Comparison of ENCODE assay signal across 8 cellular contexts in the genomic region with DNA sequence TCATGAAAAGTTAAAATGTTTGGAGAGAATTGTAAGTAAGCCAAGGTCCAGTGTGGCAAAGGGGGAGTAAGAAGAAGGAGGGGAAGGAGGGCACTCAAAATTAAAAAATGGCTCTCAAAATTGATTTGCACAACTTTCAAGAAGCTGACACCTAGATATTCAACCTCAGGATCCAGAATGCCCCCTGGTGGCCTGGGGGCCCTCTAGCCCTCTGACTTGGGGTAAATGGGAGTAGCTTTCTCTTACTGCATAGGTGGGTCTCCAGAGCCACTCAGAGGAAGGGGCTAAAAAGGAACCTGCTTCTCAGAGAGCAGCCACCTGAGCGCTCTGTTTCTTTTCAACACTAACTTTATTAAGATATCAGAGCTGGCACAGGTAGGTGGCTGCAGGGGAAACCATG.
DNase-seq lines count a peak whose midpoint lies in the region; ATAC-seq and TF ChIP-seq lines count a peak whose summit lies in the region.
"Had no signal": no experiment of that assay in that cellular context is flagged by ENCODE, and none has a peak within 500 bp of the region (broad histone marks: within the 10 kb centered on the region; RNA-seq: fewer than 3 reads in every experiment).

No MANE protein-coding gene starts in this region.

- POLR2A ChIA-PET in HEK293 (lab: Yijun Ruan, JAX) (no interaction called here), OCI-LY7 (lab: Charles Lee) (interaction anchor here (0.6 to 0.8 kb wide), 2 partner anchors 35 to 521 kb away, joined by 3 read pairs; no protein-coding TSS in a partner anchor)

- H3K27ac ChIP-seq in DOHH2 (ENCODE audit: low read depth, low read length) (no peak overlapping the region), HEK293 (ENCODE audit: extremely low read depth, low read depth, low read length) (no peak overlapping the region), OCI-LY7 (ENCODE audit: low read depth, low read length, poor library complexity, severe bottlenecking) (no peak overlapping the region)

- no peaks in the 10 kb centered on the region for H3K27me3 ChIP-seq in DOHH2 (ENCODE audit: control insufficient read depth, low read length)

- H3K4me3 ChIP-seq in DOHH2 (ENCODE audit: low read length), result no peak overlapping the region
- no peak overlapping the region for H3K4me3 ChIP-seq in HEK293 (ENCODE audit: low read depth, low read length)
- H3K4me3 ChIP-seq in OCI-LY7 (ENCODE audit: low read depth, low read length, poor library complexity, severe bottlenecking), result no peak overlapping the region

- H3K4me2 ChIP-seq in DOHH2 (ENCODE audit: low read length) (no peak overlapping the region), OCI-LY7 (ENCODE audit: low read length) (no peak overlapping the region)

- H3K4me1 ChIP-seq in DOHH2 (ENCODE audit: control insufficient read depth, low read length) (peaks cover 3% of the 10 kb centered on the region; the same call in 1 of the 2 replicates), HEK293 (ENCODE audit: control insufficient read depth, insufficient read depth, low read length) (no peaks in the 10 kb centered on the region), OCI-LY7 (ENCODE audit: insufficient read depth, low read length, poor library complexity, severe bottlenecking) (no peaks in the 10 kb centered on the region)

- no peaks in the 10 kb centered on the region for H3K79me2 ChIP-seq in DOHH2 (ENCODE audit: control insufficient read depth, low read length)
- no peaks in the 10 kb centered on the region for H3K79me2 ChIP-seq in OCI-LY7 (ENCODE audit: insufficient read depth, low read depth, low read length)

- H4K20me1 ChIP-seq in DOHH2 (ENCODE audit: control insufficient read depth, insufficient read depth, low read depth, low read length), result no peaks in the 10 kb centered on the region
- H4K20me1 ChIP-seq in OCI-LY7 (ENCODE audit: insufficient read depth, low read length), result no peaks in the 10 kb centered on the region

- H3K9me2 ChIP-seq in DOHH2 (replicated peaks; ENCODE audit: control insufficient read depth, low read length) (no peaks in the 10 kb centered on the region), OCI-LY7 (ENCODE audit: insufficient read depth, low read length) (no peaks in the 10 kb centered on the region)

- H3K9me3 ChIP-seq in DOHH2 (ENCODE audit: control insufficient read depth, insufficient read depth, low read length) (no peaks in the 10 kb centered on the region), HEK293 (ENCODE audit: control insufficient read depth, insufficient read depth, low read depth, low read length) (no peaks in the 10 kb centered on the region), OCI-LY7 (ENCODE audit: low read length) (no peaks in the 10 kb centered on the region)

- no TSS peak for BruUV-seq in OCI-LY7 (replicated peaks; lab: Mats Ljungman, UMichigan)

- ATAC-seq in GM21447 (IDR thresholded peaks at IDR 0.05; ENCODE audit: unreplicated experiment) (no peak), GM19324 (IDR thresholded peaks at IDR 0.05; ENCODE audit: low FRiP score, unreplicated experiment) (no peak)
- ATAC-seq: natural killer cell treated with Interleukin-12 subunit alpha and Interleukin-12 subunit beta and Interleukin-15 and Interleukin-18, amount 100 ng/mL, for 72 hours had no signal

- no peaks in the 10 kb centered on the region for H3F3A ChIP-seq in DOHH2 (ENCODE audit: control insufficient read depth, insufficient read depth)

- CTCF ChIA-PET in HEK293 (lab: Yijun Ruan, JAX), result interaction anchor here (0.6 to 1.3 kb wide), 5 partner anchors 41 to 719 kb away, joined by 3 to 9 read pairs (median 4); no protein-coding TSS in a partner anchor
- CTCF ChIA-PET in OCI-LY7 (lab: Charles Lee; ENCODE audit: unreplicated experiment), result no interaction called here

- no peak overlapping the region for H2AFZ ChIP-seq in OCI-LY7 (ENCODE audit: low read length)

- TF ChIP-seq CTCF in DOHH2 (IDR thresholded peaks at IDR 0.05; ENCODE audit: low read depth, low read length, poor library complexity, severe bottlenecking) (peak; percentile 49), HEK293 (tag by site-specific recombination; IDR thresholded peaks at IDR 0.05) (0 out of 2 replicates have a peak, but pooled peaks have one; percentile 33), OCI-LY7 (conservative IDR thresholded peaks at IDR 0.05; ENCODE audit: low read length) (peak; percentile 72)

- H3K36me3 ChIP-seq in DOHH2 (ENCODE audit: control insufficient read depth, low read length) (no peaks in the 10 kb centered on the region), HEK293 (ENCODE audit: control insufficient read depth in 2 of 2, insufficient read depth in 1 of 2, low read length in 2 of 2) (no peaks in the 10 kb centered on the region), OCI-LY7 (ENCODE audit: insufficient read depth, low read length) (no peaks in the 10 kb centered on the region)

- peak; percentile 20 for DNase-seq in OCI-LY7 (ENCODE audit: low spot score)
- peak; percentile 22 for DNase-seq in iPS DF 4.7 (ENCODE audit: extremely low read depth, low spot score)
- no peak for DNase-seq in mucosa of gallbladder (ENCODE audit: low spot score)

- intact Hi-C loops in OCI-LY7 (cut with micrococcal nuclease; ENCODE audit: unreplicated experiment), result no loop called here

TF ChIP-seq in HEK293, 187 proteins besides CTCF, POLR2A, EP300 and RAD21:
- no peak for TF ChIP-seq YY2 (tag by site-specific recombination; IDR thresholded peaks at IDR 0.05)
- TF ChIP-seq ZFP37 (tag by site-specific recombination; IDR thresholded peaks at IDR 0.05), result no peak
- TF ChIP-seq, protein P1, sequence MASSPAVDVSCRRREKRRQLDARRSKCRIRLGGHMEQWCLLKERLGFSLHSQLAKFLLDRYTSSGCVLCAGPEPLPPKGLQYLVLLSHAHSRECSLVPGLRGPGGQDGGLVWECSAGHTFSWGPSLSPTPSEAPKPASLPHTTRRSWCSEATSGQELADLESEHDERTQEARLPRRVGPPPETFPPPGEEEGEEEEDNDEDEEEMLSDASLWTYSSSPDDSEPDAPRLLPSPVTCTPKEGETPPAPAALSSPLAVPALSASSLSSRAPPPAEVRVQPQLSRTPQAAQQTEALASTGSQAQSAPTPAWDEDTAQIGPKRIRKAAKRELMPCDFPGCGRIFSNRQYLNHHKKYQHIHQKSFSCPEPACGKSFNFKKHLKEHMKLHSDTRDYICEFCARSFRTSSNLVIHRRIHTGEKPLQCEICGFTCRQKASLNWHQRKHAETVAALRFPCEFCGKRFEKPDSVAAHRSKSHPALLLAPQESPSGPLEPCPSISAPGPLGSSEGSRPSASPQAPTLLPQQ (tag by site-specific recombination; IDR thresholded peaks at IDR 0.05), result no peak
- no peak for TF ChIP-seq ZXDB (tag by site-specific recombination; IDR thresholded peaks at IDR 0.05)
- TF ChIP-seq ZEB2 (tag by site-specific recombination; IDR thresholded peaks at IDR 0.05), result no peak
- TF ChIP-seq, protein P2, sequence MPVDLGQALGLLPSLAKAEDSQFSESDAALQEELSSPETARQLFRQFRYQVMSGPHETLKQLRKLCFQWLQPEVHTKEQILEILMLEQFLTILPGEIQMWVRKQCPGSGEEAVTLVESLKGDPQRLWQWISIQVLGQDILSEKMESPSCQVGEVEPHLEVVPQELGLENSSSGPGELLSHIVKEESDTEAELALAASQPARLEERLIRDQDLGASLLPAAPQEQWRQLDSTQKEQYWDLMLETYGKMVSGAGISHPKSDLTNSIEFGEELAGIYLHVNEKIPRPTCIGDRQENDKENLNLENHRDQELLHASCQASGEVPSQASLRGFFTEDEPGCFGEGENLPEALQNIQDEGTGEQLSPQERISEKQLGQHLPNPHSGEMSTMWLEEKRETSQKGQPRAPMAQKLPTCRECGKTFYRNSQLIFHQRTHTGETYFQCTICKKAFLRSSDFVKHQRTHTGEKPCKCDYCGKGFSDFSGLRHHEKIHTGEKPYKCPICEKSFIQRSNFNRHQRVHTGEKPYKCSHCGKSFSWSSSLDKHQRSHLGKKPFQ (tag by site-specific recombination; IDR thresholded peaks at IDR 0.05), result no peak
- no peak for TF ChIP-seq ZNF423 (tag by site-specific recombination; IDR thresholded peaks at IDR 0.05)
- TF ChIP-seq SP7 (tag by site-specific recombination; IDR thresholded peaks at IDR 0.05), result no peak
- no peak for TF ChIP-seq ZNF174 (tag by site-specific recombination; IDR thresholded peaks at IDR 0.05)
- TF ChIP-seq ZNF660 (tag by site-specific recombination; IDR thresholded peaks at IDR 0.05), result no peak
- TF ChIP-seq ZNF777 (tag by site-specific recombination; IDR thresholded peaks at IDR 0.05; ENCODE audit: borderline replicate concordance), result no peak
- TF ChIP-seq, protein P3, sequence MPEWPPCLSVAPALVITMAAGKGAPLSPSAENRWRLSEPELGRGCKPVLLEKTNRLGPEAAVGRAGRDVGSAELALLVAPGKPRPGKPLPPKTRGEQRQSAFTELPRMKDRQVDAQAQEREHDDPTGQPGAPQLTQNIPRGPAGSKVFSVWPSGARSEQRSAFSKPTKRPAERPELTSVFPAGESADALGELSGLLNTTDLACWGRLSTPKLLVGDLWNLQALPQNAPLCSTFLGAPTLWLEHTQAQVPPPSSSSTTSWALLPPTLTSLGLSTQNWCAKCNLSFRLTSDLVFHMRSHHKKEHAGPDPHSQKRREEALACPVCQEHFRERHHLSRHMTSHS (tag by site-specific recombination; IDR thresholded peaks at IDR 0.05), result no peak
- TF ChIP-seq PRDM1 (tag by site-specific recombination; IDR thresholded peaks at IDR 0.05), result no peak
- TF ChIP-seq ZBTB48 (tag by site-specific recombination; IDR thresholded peaks at IDR 0.05), result no peak
- TF ChIP-seq EGR2 (tag by site-specific recombination; IDR thresholded peaks at IDR 0.05; ENCODE audit: low read depth), result no peak
- no peak for TF ChIP-seq ZNF701 (tag by site-specific recombination; IDR thresholded peaks at IDR 0.05)
